27 cellular contexts compared by ENCODE assay signal in genomic region chr6:93915961-93916360, GRCh38.
"Had no signal": no experiment of that assay in that cellular context is flagged by ENCODE, and none has a peak within 500 bp of the region (broad histone marks: within the 10 kb centered on the region; RNA-seq: fewer than 3 reads in every experiment).

No MANE protein-coding gene starts in this region.

- DNase-seq: activated CD4-positive, alpha-beta memory T cell treated with anti-CD3 and anti-CD28 coated beads, Interleukin-2, amount 10 ng/mL, durations not matched to agents 7 days and 5 days; activated CD4-positive, alpha-beta T cell treated with anti-CD3 and anti-CD28 coated beads, Interleukin-2, amount 10 ng/mL, durations not matched to agents 7 days and 5 days; activated CD4-positive, CD25-positive, alpha-beta regulatory T cell; activated gamma-delta T cell treated with Interleukin-2 at 50 U/mL for 16 hours; activated naive CD4-positive, alpha-beta T cell treated with anti-CD3 and anti-CD28 coated beads, Interleukin-2, amount 50 U/mL, for 16 hours; activated naive CD8-positive, alpha-beta T cell treated with anti-CD3 and anti-CD28 coated beads, Interleukin-2, amount 10 ng/mL, durations not matched to agents 7 days and 5 days; activated T-cell treated with anti-CD3 and anti-CD28 coated beads, Interleukin-2, amount 50 U/mL, for 72 hours; adrenal gland; aorta; central memory CD4-positive, alpha-beta T cell; Karpas-422; NCI-H1105 treated with DMSO at 0.1 percent for 48 hours; NCI-H146; NCI-H1930; NCI-H2171; NCI-H2227 treated with DMSO at 0.1 percent for 48 hours; NCI-H446 treated with DMSO at 0.1 percent for 48 hours; NCI-H524 treated with DMSO at 0.1 percent for 48 hours; NCI-H82; NK-92 treated with Interleukin-12 subunit alpha and Interleukin-12 subunit beta, amount 100 ng/mL, for 24 hours; OCI-M1; Right ventricle myocardium superior; SJCRH30; SK-N-SH; T-helper 1 cell had no signal

- H3K4me3 ChIP-seq: adrenal gland, breast epithelium, Peyer's patch, SJCRH30 had no signal

- H3K27me3 ChIP-seq: adrenal gland, breast epithelium, Peyer's patch, SJCRH30 had no signal

- ATAC-seq: activated T-cell treated with anti-CD3 and anti-CD28 coated beads, Interleukin-2, amount 50 U/mL, for 72 hours had no signal

- H3K36me3 ChIP-seq: adrenal gland, breast epithelium, Peyer's patch, SJCRH30 had no signal
